Comparison of ENCODE assay signal across 13 cellular contexts in genomic region chr16:49023095-49023494, GRCh38.
DNase-seq lines count a peak whose midpoint lies in the region; ATAC-seq, FAIRE-seq and TF ChIP-seq lines count a peak whose summit lies in the region.
"Had no signal": no experiment of that assay in that cellular context is flagged by ENCODE, and none has a peak within 500 bp of the region (broad histone marks: within the 10 kb centered on the region; RNA-seq: fewer than 3 reads in every experiment).

No MANE protein-coding gene starts in this region.

- peaks cover 23% of the 10 kb centered on the region for H3K27me3 Mint-ChIP-seq in neural progenitor cell (ENCODE audit: insufficient read depth, low read depth)

- H3K27ac ChIP-seq in neural progenitor cell: no peak overlapping the region
- H3K27ac ChIP-seq: VCaP had no signal

- H3K9me3 ChIP-seq in MG63: no peaks in the 10 kb centered on the region
- H3K9me3 ChIP-seq in neural progenitor cell (ENCODE audit: low read depth): no peaks in the 10 kb centered on the region

- ATAC-seq in HG02840 (IDR thresholded peaks at IDR 0.05; ENCODE audit: low FRiP score, unreplicated experiment) (no peak), HG02981 (IDR thresholded peaks at IDR 0.05; ENCODE audit: unreplicated experiment) (no peak)
- ATAC-seq: stimulated activated memory B cell treated with anti-CD40 and anti-IgM and Interleukin-4, amounts not matched to agents 10 μg/mL and 1 μg/mL and 100 μg/mL, for 72 hours had no signal

- H3K4me1 ChIP-seq in neural progenitor cell: peaks cover 29% of the 10 kb centered on the region

- H3K36me3 ChIP-seq in MG63 (no peaks in the 10 kb centered on the region), bronchial epithelial cell (ENCODE audit: control insufficient read depth, insufficient read depth, low read length) (no peaks in the 10 kb centered on the region), neural progenitor cell (no peaks in the 10 kb centered on the region)

- FAIRE-seq in bronchial epithelial cell (lab: Jason Lieb, UNC): peak; percentile 64

- peak overlapping the region; percentile 58 for H3K27ac Mint-ChIP-seq in neural progenitor cell
- H3K27ac Mint-ChIP-seq: stimulated activated memory B cell treated with anti-CD40 and anti-IgM and Interleukin-4, amounts not matched to agents 10 μg/mL and 1 μg/mL and 100 μg/mL, for 72 hours had no signal

- H3K4me3 ChIP-seq in MG63 (no peak overlapping the region), bronchial epithelial cell (ENCODE audit: low read depth, low read length) (no peak overlapping the region), neural progenitor cell (no peak overlapping the region)

- no peak overlapping the region for H3K4me3 Mint-ChIP-seq in neural progenitor cell
- H3K4me3 Mint-ChIP-seq: stimulated activated memory B cell treated with anti-CD40 and anti-IgM and Interleukin-4, amounts not matched to agents 10 μg/mL and 1 μg/mL and 100 μg/mL, for 72 hours had no signal

- no peaks in the 10 kb centered on the region for H3K79me2 ChIP-seq in neural progenitor cell (ENCODE audit: low read depth)

- H3K9ac ChIP-seq in neural progenitor cell: no peak overlapping the region

- DNase-seq in GM03348 (ENCODE audit: low spot score) (peak; percentile 48), MG63 (peak; percentile 90), bronchial epithelial cell (ENCODE audit: low read depth) (peak; percentile 98), neural progenitor cell (ENCODE audit: low spot score) (no peak)
- DNase-seq in activated CD4-positive, CD25-positive, alpha-beta regulatory T cell treated with anti-CD3 and anti-CD28 coated beads, Interleukin-2, amount 50 U/mL, for 72 hours: no peak
- DNase-seq: activated CD8-positive, alpha-beta memory T cell treated with anti-CD3 and anti-CD28 coated beads, Interleukin-2, amount 50 U/mL, for 4 hours; amygdala; NCI-H187; RPMI8226 had no signal

- H3F3A ChIP-seq in neural progenitor cell (ENCODE audit: low read depth): no peaks in the 10 kb centered on the region

- no peak overlapping the region for H2AFZ ChIP-seq in neural progenitor cell (replicated peaks)

- H3K9me3 Mint-ChIP-seq in neural progenitor cell: no peaks in the 10 kb centered on the region
- H3K9me3 Mint-ChIP-seq: stimulated activated memory B cell treated with anti-CD40 and anti-IgM and Interleukin-4, amounts not matched to agents 10 μg/mL and 1 μg/mL and 100 μg/mL, for 72 hours had no signal

- H3K4me2 ChIP-seq in neural progenitor cell: no peak overlapping the region

- no peaks in the 10 kb centered on the region for H4K20me1 ChIP-seq in neural progenitor cell (ENCODE audit: low read depth)

- no peaks in the 10 kb centered on the region for H3K27me3 ChIP-seq in MG63
- no peaks in the 10 kb centered on the region for H3K27me3 ChIP-seq in bronchial epithelial cell (ENCODE audit: control insufficient read depth, insufficient read depth, low read length)
- no peaks in the 10 kb centered on the region for H3K27me3 ChIP-seq in neural progenitor cell

- H3K4me1 Mint-ChIP-seq in neural progenitor cell: peaks cover 65% of the 10 kb centered on the region
- H3K4me1 Mint-ChIP-seq: stimulated activated memory B cell treated with anti-CD40 and anti-IgM and Interleukin-4, amounts not matched to agents 10 μg/mL and 1 μg/mL and 100 μg/mL, for 72 hours had no signal

- TF ChIP-seq CTCF in bronchial epithelial cell (IDR thresholded peaks at IDR 0.05; ENCODE audit: insufficient read depth, low read length, severe bottlenecking): no peak
- no peak for TF ChIP-seq CTCF in neural progenitor cell (IDR thresholded peaks at IDR 0.05)

- H3K36me3 Mint-ChIP-seq in neural progenitor cell: no peaks in the 10 kb centered on the region
- H3K36me3 Mint-ChIP-seq: stimulated activated memory B cell treated with anti-CD40 and anti-IgM and Interleukin-4, amounts not matched to agents 10 μg/mL and 1 μg/mL and 100 μg/mL, for 72 hours had no signal

Comparison
In these comparisons a context has a peak if more than half of its experiments do, and no peak if none do; other contexts are left out.
1. DNase-seq: peak in GM03348 (single experiment), MG63 (single experiment) and bronchial epithelial cell (single experiment); none in neural progenitor cell (single experiment) and activated CD4-positive, CD25-positive, alpha-beta regulatory T cell treated with anti-CD3 and anti-CD28 coated beads, Interleukin-2, amount 50 U/mL, for 72 hours (single experiment).